8 cellular contexts compared by ENCODE assay signal in genomic region chr3:151918253-151919029, GRCh38. TPM values are rescaled to one million over a fixed set of nuclear protein-coding genes. Genes with fewer than 3 reads are reported as not detected.
DNase-seq lines count a peak whose midpoint lies in the region; ATAC-seq and TF ChIP-seq lines count a peak whose summit lies in the region.

No MANE protein-coding gene starts in this region.

- H3K27ac ChIP-seq in CD4-positive, alpha-beta T cell (ENCODE audit: low read depth, low read length), result no peak overlapping the region

- H3K36me3 Mint-ChIP-seq in CD4-positive, alpha-beta T cell (ENCODE audit: low read depth), result no peaks in the 10 kb centered on the region
- H3K36me3 Mint-ChIP-seq in nephron (ENCODE audit: low read depth), result no peaks in the 10 kb centered on the region
- no peaks in the 10 kb centered on the region for H3K36me3 Mint-ChIP-seq in activated naive CD4-positive, alpha-beta T cell treated with anti-CD3 and anti-CD28 coated beads, Interleukin-2, amount 10 ng/mL, durations not matched to agents 7 days and 5 days

- ATAC-seq in CD4-positive, alpha-beta T cell (ENCODE audit: poor library complexity), result peak; percentile 34
- ATAC-seq in GM19035 (IDR thresholded peaks at IDR 0.05; ENCODE audit: unreplicated experiment), result peak; percentile 71

- CTCF ChIA-PET in CD4-positive, alpha-beta T cell (lab: Charles Lee), result no interaction called here
- CTCF ChIA-PET in activated naive CD4-positive, alpha-beta T cell treated with anti-CD3 and anti-CD28 coated beads, Interleukin-2, amount 10 ng/mL, durations not matched to agents 7 days and 5 days (lab: Charles Lee), result interaction anchor here (0.8 to 3.3 kb wide), 7 partner anchors 80 to 605 kb away, joined by 3 to 18 read pairs (median 5); no protein-coding TSS in a partner anchor

- H3K9me3 Mint-ChIP-seq in CD4-positive, alpha-beta T cell, result no peaks in the 10 kb centered on the region
- no peaks in the 10 kb centered on the region for H3K9me3 Mint-ChIP-seq in nephron
- H3K9me3 Mint-ChIP-seq in activated naive CD4-positive, alpha-beta T cell treated with anti-CD3 and anti-CD28 coated beads, Interleukin-2, amount 10 ng/mL, durations not matched to agents 7 days and 5 days, result no peaks in the 10 kb centered on the region

- H3K9me3 ChIP-seq in CD4-positive, alpha-beta T cell (ENCODE audit: control insufficient read depth, low read length), result no peaks in the 10 kb centered on the region

- H3K4me3 Mint-ChIP-seq in CD4-positive, alpha-beta T cell, result no peak overlapping the region
- no peak overlapping the region for H3K4me3 Mint-ChIP-seq in nephron
- H3K4me3 Mint-ChIP-seq in activated naive CD4-positive, alpha-beta T cell treated with anti-CD3 and anti-CD28 coated beads, Interleukin-2, amount 10 ng/mL, durations not matched to agents 7 days and 5 days, result no peak overlapping the region

- peak; percentile 68 for TF ChIP-seq CTCF in CD4-positive, alpha-beta T cell (IDR thresholded peaks at IDR 0.05)
- peak; percentile 58 for TF ChIP-seq CTCF in epithelial cell of esophagus (IDR thresholded peaks at IDR 0.05; ENCODE audit: insufficient read depth, low read depth, low read length, missing control alignments)
- TF ChIP-seq CTCF in nephron (IDR thresholded peaks at IDR 0.05; ENCODE audit: unreplicated experiment in 3 of 3), result peak; percentile 49 to 67 (median 58)

- no peaks in the 10 kb centered on the region for H3K27me3 ChIP-seq in CD4-positive, alpha-beta T cell (ENCODE audit: control insufficient read depth, insufficient read depth, low read length)

- no peak overlapping the region for H3K4me3 ChIP-seq in epithelial cell of esophagus (ENCODE audit: low read length)

- no peaks in the 10 kb centered on the region for H3K27me3 Mint-ChIP-seq in CD4-positive, alpha-beta T cell
- peaks cover 4% of the 10 kb centered on the region for H3K27me3 Mint-ChIP-seq in nephron (ENCODE audit: low read depth)
- H3K27me3 Mint-ChIP-seq in activated naive CD4-positive, alpha-beta T cell treated with anti-CD3 and anti-CD28 coated beads, Interleukin-2, amount 10 ng/mL, durations not matched to agents 7 days and 5 days, result peaks cover 5% of the 10 kb centered on the region

- no peaks in the 10 kb centered on the region for H3K4me1 Mint-ChIP-seq in CD4-positive, alpha-beta T cell (ENCODE audit: low read depth)
- H3K4me1 Mint-ChIP-seq in nephron, result no peaks in the 10 kb centered on the region
- no peaks in the 10 kb centered on the region for H3K4me1 Mint-ChIP-seq in activated naive CD4-positive, alpha-beta T cell treated with anti-CD3 and anti-CD28 coated beads, Interleukin-2, amount 10 ng/mL, durations not matched to agents 7 days and 5 days

- POLR2A ChIA-PET in CD4-positive, alpha-beta T cell (lab: Charles Lee), result no interaction called here

- H3K27ac Mint-ChIP-seq in CD4-positive, alpha-beta T cell, result no peak overlapping the region
- peak overlapping the region in 1 of 3 experiments; percentile 13 for H3K27ac Mint-ChIP-seq in nephron
- H3K27ac Mint-ChIP-seq in activated naive CD4-positive, alpha-beta T cell treated with anti-CD3 and anti-CD28 coated beads, Interleukin-2, amount 10 ng/mL, durations not matched to agents 7 days and 5 days, result no peak overlapping the region

- intact Hi-C loops in CD4-positive, alpha-beta T cell (cut with DNase I, micrococcal nuclease), result loop anchor here (1.0 to 5.0 kb wide), 6 partner anchors 450 to 761 kb away; no protein-coding TSS in a partner anchor

- DNase-seq in CD4-positive, alpha-beta T cell, result no peak
- DNase-seq in LHCN-M2 (ENCODE audit: low read depth) (peak; percentile 59), RPMI8226 (peak; percentile 49), epithelial cell of esophagus (ENCODE audit: low read depth) (peak; percentile 68), HK-2 (ENCODE audit: unreplicated experiment) (no peak)
- DNase-seq in activated naive CD4-positive, alpha-beta T cell treated with anti-CD3 and anti-CD28 coated beads, Interleukin-2, amount 10 ng/mL, durations not matched to agents 7 days and 5 days, result no peak

RNA-seq across cellular contexts. Expression of gene SUCNR1, which starts 45.0 kb away (rescaled TPM):
- not detected for total RNA-seq in CD4-positive, alpha-beta T cell
- total RNA-seq in LHCN-M2 (2014; rRNA removed), result 0.06 TPM in 1 of 2 replicates, not detected in the other
- not detected for polyA plus RNA-seq in LHCN-M2 (2012)

Comparison
In these comparisons a context has a peak if more than half of its experiments do, and no peak if none do; other contexts are left out.
1. DNase-seq: peak in LHCN-M2 (single experiment), RPMI8226 (single experiment) and epithelial cell of esophagus (single experiment); none in CD4-positive, alpha-beta T cell (0 of 10), HK-2 (single experiment) and activated naive CD4-positive, alpha-beta T cell treated with anti-CD3 and anti-CD28 coated beads, Interleukin-2, amount 10 ng/mL, durations not matched to agents 7 days and 5 days (single experiment).
2. Peak in every context shown above with its lines, with median percentiles within 50 percentile points of each other: CTCF ChIP-seq.